In the genomic region with DNA sequence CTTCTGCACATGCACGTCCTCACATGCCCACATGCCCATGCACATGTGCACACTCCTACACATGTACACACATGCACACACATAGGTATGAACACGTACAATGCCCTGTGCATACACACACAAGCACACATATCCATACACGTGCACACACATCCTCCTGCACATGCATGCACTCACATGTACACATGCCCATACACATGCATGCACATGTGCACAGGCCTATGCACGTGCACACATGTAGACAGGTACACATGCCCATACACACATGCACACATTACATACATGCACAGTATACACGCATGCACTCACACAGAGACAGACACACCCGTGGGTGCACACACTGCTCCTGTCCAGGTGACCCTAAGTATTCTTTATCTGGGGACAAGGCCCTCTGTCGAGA, we compare ENCODE assay signal across 3 cellular contexts.
TF ChIP-seq lines count a peak whose summit lies in the region.

No MANE protein-coding gene starts in this region.

TF ChIP-seq in HepG2, 621 proteins besides CTCF, POLR2A, EP300 and RAD21:
- no peak for TF ChIP-seq ZNF282 (IDR thresholded peaks at IDR 0.05; ENCODE audit: partially characterized antibody)
- TF ChIP-seq, protein P1, sequence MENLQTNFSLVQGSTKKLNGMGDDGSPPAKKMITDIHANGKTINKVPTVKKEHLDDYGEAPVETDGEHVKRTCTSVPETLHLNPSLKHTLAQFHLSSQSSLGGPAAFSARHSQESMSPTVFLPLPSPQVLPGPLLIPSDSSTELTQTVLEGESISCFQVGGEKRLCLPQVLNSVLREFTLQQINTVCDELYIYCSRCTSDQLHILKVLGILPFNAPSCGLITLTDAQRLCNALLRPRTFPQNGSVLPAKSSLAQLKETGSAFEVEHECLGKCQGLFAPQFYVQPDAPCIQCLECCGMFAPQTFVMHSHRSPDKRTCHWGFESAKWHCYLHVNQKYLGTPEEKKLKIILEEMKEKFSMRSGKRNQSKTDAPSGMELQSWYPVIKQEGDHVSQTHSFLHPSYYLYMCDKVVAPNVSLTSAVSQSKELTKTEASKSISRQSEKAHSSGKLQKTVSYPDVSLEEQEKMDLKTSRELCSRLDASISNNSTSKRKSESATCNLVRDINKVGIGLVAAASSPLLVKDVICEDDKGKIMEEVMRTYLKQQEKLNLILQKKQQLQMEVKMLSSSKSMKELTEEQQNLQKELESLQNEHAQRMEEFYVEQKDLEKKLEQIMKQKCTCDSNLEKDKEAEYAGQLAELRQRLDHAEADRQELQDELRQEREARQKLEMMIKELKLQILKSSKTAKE (CRISPR knock-in tag; IDR thresholded peaks at IDR 0.05; ENCODE audit: borderline replicate concordance): 0 out of 2 replicates have a peak, but pooled peaks have one; percentile 14
- TF ChIP-seq, protein P2, sequence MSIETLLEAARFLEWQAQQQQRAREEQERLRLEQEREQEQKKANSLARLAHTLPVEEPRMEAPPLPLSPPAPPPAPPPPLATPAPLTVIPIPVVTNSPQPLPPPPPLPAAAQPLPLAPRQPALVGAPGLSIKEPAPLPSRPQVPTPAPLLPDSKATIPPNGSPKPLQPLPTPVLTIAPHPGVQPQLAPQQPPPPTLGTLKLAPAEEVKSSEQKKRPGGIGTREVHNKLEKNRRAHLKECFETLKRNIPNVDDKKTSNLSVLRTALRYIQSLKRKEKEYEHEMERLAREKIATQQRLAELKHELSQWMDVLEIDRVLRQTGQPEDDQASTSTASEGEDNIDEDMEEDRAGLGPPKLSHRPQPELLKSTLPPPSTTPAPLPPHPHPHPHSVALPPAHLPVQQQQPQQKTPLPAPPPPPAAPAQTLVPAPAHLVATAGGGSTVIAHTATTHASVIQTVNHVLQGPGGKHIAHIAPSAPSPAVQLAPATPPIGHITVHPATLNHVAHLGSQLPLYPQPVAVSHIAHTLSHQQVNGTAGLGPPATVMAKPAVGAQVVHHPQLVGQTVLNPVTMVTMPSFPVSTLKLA (IDR thresholded peaks at IDR 0.05): peak; percentile 97
- TF ChIP-seq PHF20 (CRISPR knock-in tag; IDR thresholded peaks at IDR 0.05): no peak
- TF ChIP-seq, protein P3, sequence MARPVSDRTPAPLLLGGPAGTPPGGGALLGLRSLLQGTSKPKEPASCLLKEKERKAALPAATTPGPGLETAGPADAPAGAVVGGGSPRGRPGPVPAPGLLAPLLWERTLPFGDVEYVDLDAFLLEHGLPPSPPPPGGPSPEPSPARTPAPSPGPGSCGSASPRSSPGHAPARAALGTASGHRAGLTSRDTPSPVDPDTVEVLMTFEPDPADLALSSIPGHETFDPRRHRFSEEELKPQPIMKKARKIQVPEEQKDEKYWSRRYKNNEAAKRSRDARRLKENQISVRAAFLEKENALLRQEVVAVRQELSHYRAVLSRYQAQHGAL (CRISPR knock-in tag; IDR thresholded peaks at IDR 0.05; ENCODE audit: not compliant biosample characterization): no peak

TF ChIP-seq in endothelial cell of umbilical vein, 7 proteins besides CTCF, POLR2A, EP300 and RAD21:
- TF ChIP-seq EZH2 (IDR thresholded peaks at IDR 0.05; ENCODE audit: borderline replicate concordance, low read depth, low read length, severe bottlenecking): no peak
- no peak for TF ChIP-seq GATA2 (IDR thresholded peaks at IDR 0.05; ENCODE audit: insufficient read depth, insufficient read length, low read depth, low read length)
- TF ChIP-seq, protein P4, sequence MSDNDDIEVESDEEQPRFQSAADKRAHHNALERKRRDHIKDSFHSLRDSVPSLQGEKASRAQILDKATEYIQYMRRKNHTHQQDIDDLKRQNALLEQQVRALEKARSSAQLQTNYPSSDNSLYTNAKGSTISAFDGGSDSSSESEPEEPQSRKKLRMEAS (IDR thresholded peaks at IDR 0.05; ENCODE audit: insufficient read depth, insufficient read length): peak; percentile 24
- no peak for TF ChIP-seq POLR2AphosphoS5 (IDR thresholded peaks at IDR 0.05; ENCODE audit: insufficient read depth, low read depth, low read length)
- TF ChIP-seq JUN (IDR thresholded peaks at IDR 0.05; ENCODE audit: borderline replicate concordance, insufficient read depth, insufficient read length, low read depth): no peak

TF ChIP-seq in neural cell, 6 proteins besides CTCF, POLR2A, EP300 and RAD21:
- TF ChIP-seq EZH2 (IDR thresholded peaks at IDR 0.05; ENCODE audit: borderline replicate concordance, insufficient read depth, low read length, poor library complexity, severe bottlenecking) (no peak), MXI1 (conservative IDR thresholded peaks at IDR 0.05; ENCODE audit: poor library complexity, severe bottlenecking) (no peak), POLR2AphosphoS5 (IDR thresholded peaks at IDR 0.05) (peak; percentile 66), SMC3 (conservative IDR thresholded peaks at IDR 0.05; ENCODE audit: poor library complexity) (no peak), TAF1 (IDR thresholded peaks at IDR 0.05; ENCODE audit: low read depth) (no peak)
- TF ChIP-seq, protein P5, sequence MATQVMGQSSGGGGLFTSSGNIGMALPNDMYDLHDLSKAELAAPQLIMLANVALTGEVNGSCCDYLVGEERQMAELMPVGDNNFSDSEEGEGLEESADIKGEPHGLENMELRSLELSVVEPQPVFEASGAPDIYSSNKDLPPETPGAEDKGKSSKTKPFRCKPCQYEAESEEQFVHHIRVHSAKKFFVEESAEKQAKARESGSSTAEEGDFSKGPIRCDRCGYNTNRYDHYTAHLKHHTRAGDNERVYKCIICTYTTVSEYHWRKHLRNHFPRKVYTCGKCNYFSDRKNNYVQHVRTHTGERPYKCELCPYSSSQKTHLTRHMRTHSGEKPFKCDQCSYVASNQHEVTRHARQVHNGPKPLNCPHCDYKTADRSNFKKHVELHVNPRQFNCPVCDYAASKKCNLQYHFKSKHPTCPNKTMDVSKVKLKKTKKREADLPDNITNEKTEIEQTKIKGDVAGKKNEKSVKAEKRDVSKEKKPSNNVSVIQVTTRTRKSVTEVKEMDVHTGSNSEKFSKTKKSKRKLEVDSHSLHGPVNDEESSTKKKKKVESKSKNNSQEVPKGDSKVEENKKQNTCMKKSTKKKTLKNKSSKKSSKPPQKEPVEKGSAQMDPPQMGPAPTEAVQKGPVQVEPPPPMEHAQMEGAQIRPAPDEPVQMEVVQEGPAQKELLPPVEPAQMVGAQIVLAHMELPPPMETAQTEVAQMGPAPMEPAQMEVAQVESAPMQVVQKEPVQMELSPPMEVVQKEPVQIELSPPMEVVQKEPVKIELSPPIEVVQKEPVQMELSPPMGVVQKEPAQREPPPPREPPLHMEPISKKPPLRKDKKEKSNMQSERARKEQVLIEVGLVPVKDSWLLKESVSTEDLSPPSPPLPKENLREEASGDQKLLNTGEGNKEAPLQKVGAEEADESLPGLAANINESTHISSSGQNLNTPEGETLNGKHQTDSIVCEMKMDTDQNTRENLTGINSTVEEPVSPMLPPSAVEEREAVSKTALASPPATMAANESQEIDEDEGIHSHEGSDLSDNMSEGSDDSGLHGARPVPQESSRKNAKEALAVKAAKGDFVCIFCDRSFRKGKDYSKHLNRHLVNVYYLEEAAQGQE (IDR thresholded peaks at IDR 0.05; ENCODE audit: borderline replicate concordance): no peak
